ENCODE assay signal across 10 cellular contexts in genomic region chr17:37299257-37299985, GRCh38.
DNase-seq lines count a peak whose midpoint lies in the region; ATAC-seq and TF ChIP-seq lines count a peak whose summit lies in the region.
"Had no signal": no experiment of that assay in that cellular context is flagged by ENCODE, and none has a peak within 500 bp of the region (broad histone marks: within the 10 kb centered on the region; RNA-seq: fewer than 3 reads in every experiment).

No MANE protein-coding gene starts in this region.

- H3K79me2 ChIP-seq in OCI-LY1 (ENCODE audit: insufficient read depth, low read length) = peaks cover 6% of the 10 kb centered on the region; the same call in 1 of the 2 replicates

- TF ChIP-seq CTCF in OCI-LY1 (IDR thresholded peaks at IDR 0.05; ENCODE audit: low read length) (no peak), fibroblast of villous mesenchyme (IDR thresholded peaks at IDR 0.05; ENCODE audit: insufficient read depth, low read depth, low read length) (no peak), prostate gland (IDR thresholded peaks at IDR 0.05) (no peak)

- H3K27me3 Mint-ChIP-seq in activated CD4-positive, alpha-beta memory T cell treated with anti-CD3 and anti-CD28 coated beads, Interleukin-2, amount 10 ng/mL, durations not matched to agents 7 days and 5 days = no peaks in the 10 kb centered on the region
- H3K27me3 Mint-ChIP-seq: activated naive CD8-positive, alpha-beta T cell had no signal

- no peaks in the 10 kb centered on the region for H4K20me1 ChIP-seq in OCI-LY1 (ENCODE audit: insufficient read depth, low read length)

- POLR2A ChIA-PET in activated CD4-positive, alpha-beta memory T cell treated with anti-CD3 and anti-CD28 coated beads, Interleukin-2, amount 10 ng/mL, durations not matched to agents 7 days and 5 days (lab: Charles Lee) = no interaction called here

- no peak for ATAC-seq in GM19328 (IDR thresholded peaks at IDR 0.05; ENCODE audit: unreplicated experiment)
- no peak for ATAC-seq in stimulated activated effector memory CD8-positive, alpha-beta T cell treated with anti-CD3 and anti-CD28 coated beads, Interleukin-12 subunit alpha, Interleukin-12 subunit beta, amount 100 ng/mL, for 72 hours

- DNase-seq in HAP-1 (ENCODE audit: low spot score in 2 of 2) (peak; percentile 62 to 87), fibroblast of villous mesenchyme (ENCODE audit: low read depth) (peak; percentile 30), prostate gland (ENCODE audit: low spot score) (peak; percentile 46), NCI-H2029 (lab: John Stamatoyannopoulos, UW) (no peak)
- no peak for DNase-seq in activated CD4-positive, alpha-beta memory T cell treated with anti-CD3 and anti-CD28 coated beads, Interleukin-2, amount 10 ng/mL, durations not matched to agents 7 days and 5 days
- DNase-seq in stimulated activated effector memory CD8-positive, alpha-beta T cell treated with anti-CD3 and anti-CD28 coated beads, Interleukin-12 subunit alpha, Interleukin-12 subunit beta, amount 100 ng/mL, for 72 hours (ENCODE audit: low spot score in 2 of 2) = no peak
- DNase-seq: stimulated activated CD4-positive, alpha-beta T cell treated with anti-CD3 and anti-CD28 coated beads, Interleukin-12 subunit alpha, Interleukin-12 subunit beta, amount 100 ng/mL, for 4 hours had no signal

- TF ChIP-seq POLR2A in prostate gland (IDR thresholded peaks at IDR 0.05) = no peak

- H3K4me1 ChIP-seq in HAP-1 (peaks cover 36% of the 10 kb centered on the region), OCI-LY1 (ENCODE audit: insufficient read depth, low read length, severe bottlenecking) (peaks cover 38% of the 10 kb centered on the region), prostate gland (replicated peaks) (peaks cover 7% of the 10 kb centered on the region)

- intact Hi-C loops in prostate gland (cut with DNase I) = no loop called here

- H3K27ac Mint-ChIP-seq in activated CD4-positive, alpha-beta memory T cell treated with anti-CD3 and anti-CD28 coated beads, Interleukin-2, amount 10 ng/mL, durations not matched to agents 7 days and 5 days = no peak overlapping the region
- H3K27ac Mint-ChIP-seq in stimulated activated effector memory CD8-positive, alpha-beta T cell treated with anti-CD3 and anti-CD28 coated beads, Interleukin-12 subunit alpha, Interleukin-12 subunit beta, amount 100 ng/mL, for 72 hours = no peak overlapping the region
- H3K27ac Mint-ChIP-seq: activated naive CD8-positive, alpha-beta T cell had no signal

- WGBS in prostate gland = 10% methylated on average over 7 of the region's 7 CpGs

- peaks cover 2% of the 10 kb centered on the region for H3K36me3 Mint-ChIP-seq in activated CD4-positive, alpha-beta memory T cell treated with anti-CD3 and anti-CD28 coated beads, Interleukin-2, amount 10 ng/mL, durations not matched to agents 7 days and 5 days (ENCODE audit: low read depth)
- H3K36me3 Mint-ChIP-seq in stimulated activated effector memory CD8-positive, alpha-beta T cell treated with anti-CD3 and anti-CD28 coated beads, Interleukin-12 subunit alpha, Interleukin-12 subunit beta, amount 100 ng/mL, for 72 hours = peaks cover 9% of the 10 kb centered on the region
- H3K36me3 Mint-ChIP-seq: activated naive CD8-positive, alpha-beta T cell had no signal

- H2AFZ ChIP-seq in OCI-LY1 (ENCODE audit: low read length) = no peak overlapping the region

- in situ Hi-C loops in HAP-1 (cut with MboI; ENCODE audit: low sequenced_read_pairs) = no loop called here

- H3K4me3 Mint-ChIP-seq in activated CD4-positive, alpha-beta memory T cell treated with anti-CD3 and anti-CD28 coated beads, Interleukin-2, amount 10 ng/mL, durations not matched to agents 7 days and 5 days = no peak overlapping the region
- H3K4me3 Mint-ChIP-seq in stimulated activated effector memory CD8-positive, alpha-beta T cell treated with anti-CD3 and anti-CD28 coated beads, Interleukin-12 subunit alpha, Interleukin-12 subunit beta, amount 100 ng/mL, for 72 hours = no peak overlapping the region
- H3K4me3 Mint-ChIP-seq: activated naive CD8-positive, alpha-beta T cell had no signal

- H3K36me3 ChIP-seq in HAP-1 (replicated peaks) = no peaks in the 10 kb centered on the region; the same call in 1 of the 2 replicates
- H3K36me3 ChIP-seq in OCI-LY1 (ENCODE audit: insufficient read depth, low read length) = peaks cover 6% of the 10 kb centered on the region
- no peaks in the 10 kb centered on the region for H3K36me3 ChIP-seq in prostate gland

- H3K4me1 Mint-ChIP-seq in activated CD4-positive, alpha-beta memory T cell treated with anti-CD3 and anti-CD28 coated beads, Interleukin-2, amount 10 ng/mL, durations not matched to agents 7 days and 5 days = peaks cover 7% of the 10 kb centered on the region
- peaks cover 6% of the 10 kb centered on the region for H3K4me1 Mint-ChIP-seq in stimulated activated effector memory CD8-positive, alpha-beta T cell treated with anti-CD3 and anti-CD28 coated beads, Interleukin-12 subunit alpha, Interleukin-12 subunit beta, amount 100 ng/mL, for 72 hours

- peak overlapping the region; percentile 54 for H3K4me2 ChIP-seq in OCI-LY1 (ENCODE audit: low read length)

- H3K9me2 ChIP-seq in OCI-LY1 (ENCODE audit: low read depth, low read length) = no peaks in the 10 kb centered on the region

- CTCF ChIA-PET in activated CD4-positive, alpha-beta memory T cell treated with anti-CD3 and anti-CD28 coated beads, Interleukin-2, amount 10 ng/mL, durations not matched to agents 7 days and 5 days (lab: Charles Lee) = interaction anchor here (0.8 kb wide), 1 partner anchor 87 kb away, joined by 3 read pairs; no protein-coding TSS in a partner anchor

- no peaks in the 10 kb centered on the region for H3K27me3 ChIP-seq in HAP-1 (ENCODE audit: low read depth)
- H3K27me3 ChIP-seq in OCI-LY1 (ENCODE audit: insufficient read depth, low read length) = no peaks in the 10 kb centered on the region
- no peaks in the 10 kb centered on the region for H3K27me3 ChIP-seq in prostate gland (replicated peaks; ENCODE audit: insufficient read depth)

- no peaks in the 10 kb centered on the region for H3F3A ChIP-seq in OCI-LY1 (ENCODE audit: insufficient read depth, low read length)

- peak overlapping the region; percentile 56 for H3K27ac ChIP-seq in OCI-LY1 (ENCODE audit: low read depth, low read length, poor library complexity, severe bottlenecking)
- peak overlapping the region; percentile 58 to 75 for H3K27ac ChIP-seq in prostate gland

- H3K9me3 Mint-ChIP-seq in activated CD4-positive, alpha-beta memory T cell treated with anti-CD3 and anti-CD28 coated beads, Interleukin-2, amount 10 ng/mL, durations not matched to agents 7 days and 5 days = no peaks in the 10 kb centered on the region
- no peaks in the 10 kb centered on the region for H3K9me3 Mint-ChIP-seq in stimulated activated effector memory CD8-positive, alpha-beta T cell treated with anti-CD3 and anti-CD28 coated beads, Interleukin-12 subunit alpha, Interleukin-12 subunit beta, amount 100 ng/mL, for 72 hours

- no peaks in the 10 kb centered on the region for H3K9me3 ChIP-seq in HAP-1
- H3K9me3 ChIP-seq in OCI-LY1 (ENCODE audit: low read length) = no peaks in the 10 kb centered on the region
- no peaks in the 10 kb centered on the region for H3K9me3 ChIP-seq in prostate gland

- no peak overlapping the region for H3K4me3 ChIP-seq in HAP-1
- peak overlapping the region; percentile 1 for H3K4me3 ChIP-seq in OCI-LY1 (ENCODE audit: low read depth, low read length, poor library complexity, severe bottlenecking)
- H3K4me3 ChIP-seq in fibroblast of villous mesenchyme (ENCODE audit: low read depth, low read length) = peak overlapping the region; percentile 10
- no peak overlapping the region for H3K4me3 ChIP-seq in prostate gland

- H3K9ac ChIP-seq in OCI-LY1 (ENCODE audit: low read length) = peak overlapping the region; percentile 10; the same call in 1 of the 2 replicates

Comparison
In these comparisons a context has a peak if more than half of its experiments do, and no peak if none do; other contexts are left out.
1. DNase-seq: peak in HAP-1 (2 of 2), fibroblast of villous mesenchyme (single experiment) and prostate gland (single experiment); none in NCI-H2029 (single experiment), activated CD4-positive, alpha-beta memory T cell treated with anti-CD3 and anti-CD28 coated beads, Interleukin-2, amount 10 ng/mL, durations not matched to agents 7 days and 5 days (single experiment) and stimulated activated effector memory CD8-positive, alpha-beta T cell treated with anti-CD3 and anti-CD28 coated beads, Interleukin-12 subunit alpha, Interleukin-12 subunit beta, amount 100 ng/mL, for 72 hours (0 of 2).
2. H3K4me3 ChIP-seq: peak in OCI-LY1 (single experiment) and fibroblast of villous mesenchyme (single experiment); none in HAP-1 (single experiment) and prostate gland (0 of 2).